Comparison of ENCODE assay signal across 27 cellular contexts in the genomic region with DNA sequence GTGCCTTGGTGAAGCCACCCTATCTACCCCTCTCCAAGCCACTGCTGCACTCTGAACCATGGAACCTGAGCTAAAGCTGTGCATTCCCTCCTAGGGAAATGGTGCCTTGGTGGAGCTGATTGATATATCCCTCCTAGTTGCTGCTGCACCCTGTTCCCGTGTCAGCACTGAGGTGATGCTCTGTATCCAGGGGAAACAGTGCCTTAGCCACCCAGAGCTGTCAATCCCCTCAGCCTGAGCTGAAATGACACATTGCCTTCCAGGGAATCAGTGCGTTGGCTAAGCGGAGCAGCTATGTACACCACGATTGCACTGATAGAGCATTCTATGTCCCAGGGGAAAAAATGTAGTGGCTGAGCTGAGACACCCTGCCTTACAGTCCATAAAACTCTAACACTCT.
"Had no signal": no experiment of that assay in that cellular context is flagged by ENCODE, and none has a peak within 500 bp of the region (broad histone marks: within the 10 kb centered on the region; RNA-seq: fewer than 3 reads in every experiment).

No MANE protein-coding gene starts in this region.

- H3K36me3 Mint-ChIP-seq: immature natural killer cell had no signal

- H3K27ac Mint-ChIP-seq: dendritic cell treated with granulocyte-macrophage colony-stimulating factor and Interleukin-4, amounts not matched to agents 40 ng/mL and 50 ng/mL, for 4 days; effector memory CD8-positive, alpha-beta T cell; immature natural killer cell had no signal

- H3K79me2 ChIP-seq: hepatocyte had no signal

- H3K27ac ChIP-seq: colonic mucosa, epithelial cell of prostate, esophagus squamous epithelium, gastrocnemius medialis, heart left ventricle, hepatocyte, left ventricle myocardium inferior, lower lobe of right lung had no signal

- H2AFZ ChIP-seq: hepatocyte had no signal

- H3K4me3 ChIP-seq: colonic mucosa, esophagus squamous epithelium, gastrocnemius medialis, heart left ventricle, hepatocyte, left ventricle myocardium inferior, lower lobe of right lung had no signal

- H3K9me3 ChIP-seq: gastrocnemius medialis had no signal

- ATAC-seq: effector memory CD8-positive, alpha-beta T cell; esophagus mucosa; gastrocnemius medialis; heart left ventricle; left colon; left lobe of liver; lower lobe of right lung had no signal

- H3K4me3 Mint-ChIP-seq: dendritic cell treated with granulocyte-macrophage colony-stimulating factor and Interleukin-4, amounts not matched to agents 40 ng/mL and 50 ng/mL, for 4 days; effector memory CD8-positive, alpha-beta T cell; endodermal cell; immature natural killer cell had no signal

- H3K4me2 ChIP-seq: hepatocyte had no signal

- H3K4me1 Mint-ChIP-seq: endodermal cell, immature natural killer cell had no signal

- H3K27me3 ChIP-seq: colonic mucosa, esophagus squamous epithelium, gastrocnemius medialis, heart left ventricle, hepatocyte had no signal

- DNase-seq: colonic mucosa; cortex of kidney; effector CD8-positive, alpha-beta T cell; effector memory CD8-positive, alpha-beta T cell; endodermal cell; erythroblast; esophagus squamous epithelium; foreskin fibroblast; foreskin melanocyte; gastrocnemius medialis; glutamatergic neuron; hypothalamus; immature natural killer cell; islet precursor cell; kidney; kidney glomerular epithelial cell; left colon; left ventricle myocardium inferior; lower lobe of right lung; mesendoderm; midbrain had no signal

- H3K4me1 ChIP-seq: colonic mucosa, esophagus squamous epithelium, gastrocnemius medialis, heart left ventricle, left ventricle myocardium inferior, lower lobe of right lung had no signal

- H3K36me3 ChIP-seq: colonic mucosa, esophagus squamous epithelium, gastrocnemius medialis, heart left ventricle, left ventricle myocardium inferior, lower lobe of right lung had no signal
